Comparison of ENCODE assay signal across 1 cellular context in genomic region chr6:31328355-31328960, GRCh38.
TF ChIP-seq lines count a peak whose summit lies in the region.

No MANE protein-coding gene starts in this region.

TF ChIP-seq in WTC11, 78 proteins besides CTCF, POLR2A, EP300 and RAD21 (continued from another document):
- TF ChIP-seq ZNF281 (CRISPR knock-in tag; IDR thresholded peaks at IDR 0.05): no peak
- TF ChIP-seq FOXP4 (CRISPR knock-in tag; IDR thresholded peaks at IDR 0.05): no peak
- TF ChIP-seq TEAD1 (CRISPR knock-in tag; IDR thresholded peaks at IDR 0.05): no peak
- TF ChIP-seq JUN (CRISPR knock-in tag; IDR thresholded peaks at IDR 0.05): no peak
- no peak for TF ChIP-seq JAZF1 (CRISPR knock-in tag; IDR thresholded peaks at IDR 0.05)
- no peak for TF ChIP-seq ZNF121 (CRISPR knock-in tag; IDR thresholded peaks at IDR 0.05)
- TF ChIP-seq SMAD4 (CRISPR knock-in tag; IDR thresholded peaks at IDR 0.05): no peak
- no peak for TF ChIP-seq ZNF263 (CRISPR knock-in tag; IDR thresholded peaks at IDR 0.05; ENCODE audit: low read depth)
- TF ChIP-seq MLX (CRISPR knock-in tag; IDR thresholded peaks at IDR 0.05): no peak
- TF ChIP-seq SMAD3 (CRISPR knock-in tag; IDR thresholded peaks at IDR 0.05; ENCODE audit: borderline replicate concordance): no peak
- TF ChIP-seq ZNF425 (CRISPR knock-in tag; conservative IDR thresholded peaks at IDR 0.05): no peak
